ENCODE assay signal across 35 cellular contexts in the genomic region with DNA sequence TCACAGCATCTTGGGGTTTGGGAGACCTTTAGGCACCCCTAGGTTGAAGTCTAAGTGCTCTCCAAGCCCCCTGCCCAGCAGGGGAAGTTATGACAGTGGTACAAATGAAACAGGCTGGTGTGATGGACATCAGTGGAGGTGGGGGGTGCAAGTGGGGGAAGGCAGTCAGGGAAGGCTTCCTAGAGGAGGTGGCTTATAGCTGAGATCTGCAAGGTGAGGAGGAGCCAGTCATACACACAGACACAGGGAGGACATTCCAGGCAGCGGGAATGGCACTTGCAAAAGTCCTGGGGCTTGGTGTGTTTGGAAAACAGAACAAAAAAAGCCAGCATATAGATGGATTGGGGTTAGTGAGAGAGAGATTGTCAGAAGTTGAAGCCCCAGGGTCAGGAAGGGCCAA. TPM values are rescaled to one million over a fixed set of nuclear protein-coding genes. Genes with fewer than 3 reads are reported as not detected.
DNase-seq lines count a peak whose midpoint lies in the region; ATAC-seq, FAIRE-seq and TF ChIP-seq lines count a peak whose summit lies in the region.
"Had no signal": no experiment of that assay in that cellular context is flagged by ENCODE, and none has a peak within 500 bp of the region (broad histone marks: within the 10 kb centered on the region; RNA-seq: fewer than 3 reads in every experiment).

No MANE protein-coding gene starts in this region.

- peak overlapping the region; percentile 27 for H3K27ac Mint-ChIP-seq in activated T-cell treated with anti-CD3 and anti-CD28 coated beads, Interleukin-2, amount 50 U/mL, for 24 hours
- H3K27ac Mint-ChIP-seq: neural progenitor cell had no signal

- H3K36me3 ChIP-seq in MM.1S (replicated peaks; ENCODE audit: insufficient read depth, low read length) (peaks cover 39% of the 10 kb centered on the region), GM12878 (ENCODE audit: control insufficient read depth in 2 of 2, insufficient read depth in 2 of 2, low read length in 1 of 2) (peaks cover 36 to 53% of the 10 kb centered on the region in 2 experiments), neutrophil (peaks cover 90% of the 10 kb centered on the region), pancreas (peaks cover 0 to 13% (median 0%) of the 10 kb centered on the region in 3 donors)
- H3K36me3 ChIP-seq: BE2C, colonic mucosa, neural progenitor cell, right lobe of liver had no signal

- in situ Hi-C loops in GM12878 (cut with MboI) = no loop called here

- peaks cover 3% of the 10 kb centered on the region for H3K4me1 Mint-ChIP-seq in activated T-cell treated with anti-CD3 and anti-CD28 coated beads, Interleukin-2, amount 50 U/mL, for 24 hours (ENCODE audit: low read depth)
- H3K4me1 Mint-ChIP-seq: neural progenitor cell had no signal

- no peak for TF ChIP-seq EP300 in GM12878 (IDR thresholded peaks at IDR 0.05; ENCODE audit: borderline replicate concordance in 1 of 2, control insufficient read depth in 1 of 2, low read depth in 2 of 2, low read length in 2 of 2)

- BruUV-seq in GM12878 (replicated peaks; lab: Mats Ljungman, UMichigan) = no TSS peak

- peaks cover 65% of the 10 kb centered on the region for H3K36me3 Mint-ChIP-seq in activated T-cell treated with anti-CD3 and anti-CD28 coated beads, Interleukin-2, amount 50 U/mL, for 24 hours (ENCODE audit: low read depth)
- H3K36me3 Mint-ChIP-seq: neural progenitor cell had no signal

- FAIRE-seq in GM12878 (lab: Jason Lieb, UNC) = no peak
- no peak for FAIRE-seq in pancreas (lab: Jason Lieb, UNC)

- POLR2A ChIA-PET in GM12878 (lab: Charles Lee) = interaction anchor here (1.0 to 3.1 kb wide), 4 partner anchors 10 to 38 kb away, joined by 3 to 35 read pairs (median 4); a partner anchor contains a TSS

- CTCF ChIA-PET in GM12878 (lab: Yijun Ruan, JAX) = interaction anchor here (1.3 to 1.8 kb wide), 2 partner anchors 37 to 44 kb away, joined by 4 to 6 read pairs; no protein-coding TSS in a partner anchor

- H3K9me3 ChIP-seq in MM.1S (replicated peaks; ENCODE audit: insufficient read depth, low read length) (no peaks in the 10 kb centered on the region), GM12878 (replicated peaks; ENCODE audit: control insufficient read depth, insufficient read depth, low read length) (no peaks in the 10 kb centered on the region; the same call in 2 of the 3 replicates), neutrophil (no peaks in the 10 kb centered on the region), pancreas (no peaks in the 10 kb centered on the region)
- H3K9me3 ChIP-seq: BE2C, colonic mucosa, mucosa of descending colon, right lobe of liver, upper lobe of left lung had no signal

- no peaks in the 10 kb centered on the region for H4K20me1 ChIP-seq in MM.1S (ENCODE audit: insufficient read depth, low read length)
- H4K20me1 ChIP-seq in GM12878 (ENCODE audit: control insufficient read depth, insufficient read depth) = peaks cover 3% of the 10 kb centered on the region; the same call in 1 of the 2 replicates

- intact Hi-C loops in GM12878 (cut with micrococcal nuclease; ENCODE audit: unreplicated experiment) (no loop called here), pancreas (cut with DNase I) (no loop called here)

- RAD21 ChIA-PET in GM12878 (lab: Charles Lee; ENCODE audit: unreplicated experiment) = interaction anchor here (1.1 to 1.7 kb wide), 4 partner anchors 10 to 37 kb away, joined by 3 to 7 read pairs (median 4); a partner anchor contains a TSS

- SMC1A ChIA-PET in GM12878 (lab: Charles Lee; ENCODE audit: uncharacterized antibody, unreplicated experiment) = interaction anchor here (0.5 to 5.6 kb wide), 4 partner anchors 10 to 82 kb away, joined by 3 to 33 read pairs (median 6); a partner anchor contains a TSS

- H3K4me3 ChIP-seq in MM.1S (ENCODE audit: low read length) (peak overlapping the region; percentile 2; the same call in 1 of the 2 replicates), GM12878 (no peak overlapping the region), neutrophil (ENCODE audit: low read depth in 1 of 2, low read length in 1 of 2) (no peak overlapping the region), pancreas (no peak overlapping the region)
- H3K4me3 ChIP-seq: colonic mucosa, lung, mucosa of descending colon, neural progenitor cell, right lobe of liver, upper lobe of left lung had no signal

- no peak overlapping the region for H2AFZ ChIP-seq in MM.1S (ENCODE audit: low read length)
- no peak overlapping the region for H2AFZ ChIP-seq in GM12878 (ENCODE audit: control insufficient read depth, low read depth, low read length)
- H2AFZ ChIP-seq: neural progenitor cell had no signal

- H3K9me3 Mint-ChIP-seq in activated T-cell treated with anti-CD3 and anti-CD28 coated beads, Interleukin-2, amount 50 U/mL, for 24 hours = no peaks in the 10 kb centered on the region
- H3K9me3 Mint-ChIP-seq: neural progenitor cell had no signal

- no peak for TF ChIP-seq RAD21 in GM12878 (IDR thresholded peaks at IDR 0.05; ENCODE audit: insufficient read depth, low read depth, low read length)

- H3K27me3 ChIP-seq in MM.1S (replicated peaks; ENCODE audit: insufficient read depth, low read length) = no peaks in the 10 kb centered on the region
- no peaks in the 10 kb centered on the region for H3K27me3 ChIP-seq in GM12878 (replicated peaks in 1 of 2; ENCODE audit: control insufficient read depth in 2 of 2, insufficient read depth in 2 of 2, low read length in 1 of 2)
- H3K27me3 ChIP-seq in neutrophil = no peaks in the 10 kb centered on the region
- H3K27me3 ChIP-seq in pancreas = no peaks in the 10 kb centered on the region
- H3K27me3 ChIP-seq: BE2C, colonic mucosa, neural progenitor cell, right lobe of liver, upper lobe of left lung had no signal

- H3K4me2 ChIP-seq in MM.1S (ENCODE audit: low read depth, low read length) = peak overlapping the region; percentile 38
- H3K4me2 ChIP-seq in GM12878 (ENCODE audit: control insufficient read depth, insufficient read depth) = peak overlapping the region; percentile 58
- H3K4me2 ChIP-seq: KMS-11, neural progenitor cell had no signal

- peaks cover 49% of the 10 kb centered on the region for H3K79me2 ChIP-seq in MM.1S (ENCODE audit: low read length)
- H3K79me2 ChIP-seq in GM12878 (ENCODE audit: control insufficient read depth, insufficient read depth, low read length) = peaks cover 16% of the 10 kb centered on the region

- H3F3A ChIP-seq in MM.1S (ENCODE audit: insufficient read depth, low read length) = peaks cover 87% of the 10 kb centered on the region

- H3K4me3 Mint-ChIP-seq in activated T-cell treated with anti-CD3 and anti-CD28 coated beads, Interleukin-2, amount 50 U/mL, for 24 hours = no peak overlapping the region
- H3K4me3 Mint-ChIP-seq: neural progenitor cell had no signal

- TF ChIP-seq POLR2A in GM12878 (IDR thresholded peaks at IDR 0.05; ENCODE audit: low read depth, low read length) = peak; percentile 40

- H3K27ac ChIP-seq in MM.1S (ENCODE audit: low read length) = peak overlapping the region; percentile 99
- peak overlapping the region; percentile 68 for H3K27ac ChIP-seq in GM12878 (ENCODE audit: control insufficient read depth, insufficient read depth)
- peak overlapping the region; percentile 61 for H3K27ac ChIP-seq in neutrophil
- H3K27ac ChIP-seq in pancreas = no peak overlapping the region
- H3K27ac ChIP-seq: colonic mucosa, KMS-11, neural progenitor cell, right lobe of liver, upper lobe of left lung had no signal

- TF ChIP-seq CTCF in MM.1S (IDR thresholded peaks at IDR 0.05; ENCODE audit: low read length) (no peak), GM12878 (IDR thresholded peaks at IDR 0.05 in 2 of 3, conservative IDR thresholded peaks at IDR 0.05 in 1 of 3; ENCODE audit: control insufficient read depth in 2 of 3, extremely low read depth in 1 of 3, insufficient read depth in 1 of 3, low read depth in 3 of 3, low read length in 3 of 3) (no peak), neutrophil (IDR thresholded peaks at IDR 0.05) (no peak), pancreas (IDR thresholded peaks at IDR 0.05) (no peak)

- DNase-seq in activated T-cell treated with anti-CD3 and anti-CD28 coated beads, Interleukin-2, amount 50 U/mL, for 24 hours = no peak
- no peak for DNase-seq in activated T-cell treated with anti-CD3 and anti-CD28 coated beads for 4 hours
- no peak for DNase-seq in MM.1S
- no peak for DNase-seq in GM12878 (ENCODE audit: low read depth, low spot score)
- DNase-seq in NCI-H2196 treated with DMSO at 0.1 percent for 48 hours (lab: John Stamatoyannopoulos, UW; ENCODE audit: unreplicated experiment) = no peak
- no peak for DNase-seq in pancreas
- DNase-seq in NAMALWA (ENCODE audit: low spot score) = no peak
- DNase-seq: activated CD4-positive, alpha-beta T cell treated with anti-CD3 and anti-CD28 coated beads, Interleukin-2, amount 50 U/mL, for 48 hours; activated CD4-positive, CD25-positive, alpha-beta regulatory T cell; activated naive CD4-positive, alpha-beta T cell treated with Interleukin-2 at 50 U/mL for 16 hours; activated T-cell treated with anti-CD3 and anti-CD28 coated beads, Interleukin-2, amount 50 U/mL, for 1 hour; aorta; BE2C; colonic mucosa; DMS53; effector CD8-positive, alpha-beta T cell; erythroblast; GDM1; kidney glomerular epithelial cell; NCI-H146; NCI-H2107; PC-3; right lobe of liver; stimulated activated CD4-positive, alpha-beta T cell treated with anti-CD3 and anti-CD28 coated beads, Interleukin-2, amount 100 ng/mL, for 48 hours; upper lobe of left lung had no signal

- no peaks in the 10 kb centered on the region for H3K9me2 ChIP-seq in MM.1S (replicated peaks; ENCODE audit: insufficient read depth, low read length)

- H3K4me1 ChIP-seq in MM.1S (ENCODE audit: low read length) (peaks cover 52% of the 10 kb centered on the region), GM12878 (ENCODE audit: control insufficient read depth, insufficient read depth, low read length) (peaks cover 40% of the 10 kb centered on the region), neutrophil (ENCODE audit: control insufficient read depth in 1 of 2, insufficient read depth in 1 of 2, low read depth in 1 of 2, low read length in 1 of 2) (peaks cover 35 to 42% of the 10 kb centered on the region in 2 experiments), pancreas (no peaks in the 10 kb centered on the region)
- H3K4me1 ChIP-seq: BE2C, colonic mucosa, neural progenitor cell, right lobe of liver, upper lobe of left lung had no signal

- peak overlapping the region; percentile 64 for H3K9ac ChIP-seq in MM.1S (ENCODE audit: low read length)
- H3K9ac ChIP-seq in GM12878 (ENCODE audit: control insufficient read depth, insufficient read depth, low read length) = no peak overlapping the region
- H3K9ac ChIP-seq: KMS-11, neural progenitor cell had no signal

- WGBS in GM12878 (ENCODE audit: insufficient coverage, insufficient replicate concordance, low lambda C conversion rate, missing lambda C conversion rate) = 100% methylated on average over 1 of the region's 1 CpG
- WGBS in pancreas, 2 donors = 95 to 98% methylated on average over 1 of the region's 1 CpG

- H3K27me3 Mint-ChIP-seq in activated T-cell treated with anti-CD3 and anti-CD28 coated beads, Interleukin-2, amount 50 U/mL, for 24 hours = no peaks in the 10 kb centered on the region

- ATAC-seq in GM12878 (no peak), pancreas (no peak)
- ATAC-seq: HCT116, PC-3, right lobe of liver had no signal

RNA-seq across cellular contexts. Expression of a gene that starts 11.6 kb away (rescaled TPM):
- total RNA-seq in GM12878 (2013; cell fraction: nucleolus; rRNA removed) = 70.0 and 81.1 TPM in 2 replicates
- total RNA-seq in GM12878 (2014; rRNA removed) (118 and 121 TPM in 2 replicates), GM12878 (2014; rRNA removed; fragmentation: Illumina TruSeq; extraction: Trizol) (88.4 and 92.6 TPM in 2 replicates), GM12878 (2021) (81.7 and 87.8 TPM in 2 replicates), pancreas (1 to 10 TPM; 2.2 to 5.9 (median 3.6) TPM)
- polyA plus RNA-seq in GM12878 (2011; ENCODE audit: low read depth) = 60.0 TPM
- polyA plus RNA-seq in GM12878 (2011; rRNA removed) (63.2 and 88.2 TPM in 2 replicates), GM12878 (2014; fragmentation: Illumina TruSeq; extraction: Trizol) (64.8 and 105 TPM in 2 replicates), GM12878 (2014; fragmentation: Nextera tagmentation; extraction: Ambion mirVana) (10 to 100 TPM; 22.0 to 27.2 TPM), GM12878 (2014; rRNA removed) (141 and 145 TPM in 2 replicates), GM12878 (2016; fragmentation: Nextera tagmentation; extraction: Ambion mirVana) (10 to 100 TPM; 82.0 to 90.3 TPM), pancreas (10 to 100 TPM; 12.5 to 13.2 TPM)
- polyA plus RNA-seq in GM12878 (2011; cell fraction: cytosol; rRNA removed) = 126 and 139 TPM in 2 replicates
- 119 and 132 TPM in 2 replicates for polyA plus RNA-seq in GM12878 (2011; cell fraction: nucleus; rRNA removed)
- 84.2 and 96.9 TPM in 2 replicates for polyA plus RNA-seq in GM12878 (2012)
- polyA minus RNA-seq in GM12878 (2011; rRNA and poly(A)+ RNA removed) = 31.7 and 67.1 TPM in 2 replicates
- polyA minus RNA-seq in GM12878 (2011; cell fraction: cytosol; rRNA and poly(A)+ RNA removed) = 19.8 and 25.6 TPM in 2 replicates
- polyA minus RNA-seq in GM12878 (2011; cell fraction: nucleus; rRNA and poly(A)+ RNA removed) = 19.5 and 39.2 TPM in 2 replicates
- total RNA-seq: A673, fibroblast of villous mesenchyme, NCI-H460 had no signal

RNA-seq across cellular contexts. Expression of a gene that starts 18.2 kb away (rescaled TPM):
- not detected in 2 replicates for total RNA-seq in GM12878 (2013; cell fraction: nucleolus; rRNA removed)
- total RNA-seq in GM12878 (2014; rRNA removed) = not detected in 2 replicates
- not detected in 2 replicates for total RNA-seq in GM12878 (2014; rRNA removed; fragmentation: Illumina TruSeq; extraction: Trizol)
- not detected in 2 replicates for total RNA-seq in GM12878 (2021)
- polyA plus RNA-seq in GM12878 (2011; ENCODE audit: low read depth) = not detected
- not detected in 2 replicates for polyA plus RNA-seq in GM12878 (2011; rRNA removed)
- 0.18 TPM in 1 of 2 replicates, not detected in the other for polyA plus RNA-seq in GM12878 (2011; cell fraction: cytosol; rRNA removed)
- 0.19 TPM in 1 of 2 replicates, not detected in the other for polyA plus RNA-seq in GM12878 (2011; cell fraction: nucleus; rRNA removed)
- not detected in 2 replicates for polyA plus RNA-seq in GM12878 (2012)
- not detected in 2 replicates for polyA plus RNA-seq in GM12878 (2014; fragmentation: Illumina TruSeq; extraction: Trizol)
- under 1 TPM in 1 of 2 experiments, not detected in 1; 0.35 TPM for polyA plus RNA-seq in GM12878 (2014; fragmentation: Nextera tagmentation; extraction: Ambion mirVana)
- polyA plus RNA-seq in GM12878 (2014; rRNA removed) = not detected in 2 replicates
- polyA plus RNA-seq in GM12878 (2016; fragmentation: Nextera tagmentation; extraction: Ambion mirVana) = not detected
- polyA minus RNA-seq in GM12878 (2011; rRNA and poly(A)+ RNA removed) = not detected in 2 replicates
- polyA minus RNA-seq in GM12878 (2011; cell fraction: cytosol; rRNA and poly(A)+ RNA removed) = not detected in 2 replicates
- polyA minus RNA-seq in GM12878 (2011; cell fraction: nucleus; rRNA and poly(A)+ RNA removed) = not detected in 2 replicates
- total RNA-seq in pancreas = not detected
- not detected for polyA plus RNA-seq in pancreas
- total RNA-seq: A673, aorta, colonic mucosa, fibroblast of villous mesenchyme, lung, mucosa of descending colon, NCI-H460, posterior vena cava, right lobe of liver, upper lobe of left lung had no signal

RNA-seq across cellular contexts. Expression of a gene that starts 30.1 kb away (rescaled TPM):
- total RNA-seq in GM12878 (2013; cell fraction: nucleolus; rRNA removed) = 18.0 and 19.0 TPM in 2 replicates
- total RNA-seq in GM12878 (2014; rRNA removed) (66.3 and 66.8 TPM in 2 replicates), GM12878 (2014; rRNA removed; fragmentation: Illumina TruSeq; extraction: Trizol) (63.7 and 71.4 TPM in 2 replicates), GM12878 (2021) (43.2 and 46.1 TPM in 2 replicates), pancreas (10 to 100 TPM; 14.8 to 29.1 (median 20.7) TPM)
- 40.7 TPM for polyA plus RNA-seq in GM12878 (2011; ENCODE audit: low read depth)
- polyA plus RNA-seq in GM12878 (2011; rRNA removed) (104 TPM in 2 replicates), GM12878 (2014; fragmentation: Illumina TruSeq; extraction: Trizol) (52.0 and 72.3 TPM in 2 replicates), GM12878 (2014; fragmentation: Nextera tagmentation; extraction: Ambion mirVana) (10 to 100 TPM; 33.3 to 43.0 TPM), GM12878 (2014; rRNA removed) (74.4 and 75.3 TPM in 2 replicates), GM12878 (2016; fragmentation: Nextera tagmentation; extraction: Ambion mirVana) (100 to 1,000 TPM in 1 of 2 experiments, 10 to 100 TPM in 1; 97.2 to 116 TPM), pancreas (10 to 100 TPM; 33.1 to 48.6 TPM)
- polyA plus RNA-seq in GM12878 (2011; cell fraction: cytosol; rRNA removed) = 95.9 and 106 TPM in 2 replicates
- polyA plus RNA-seq in GM12878 (2011; cell fraction: nucleus; rRNA removed) = 66.1 and 66.2 TPM in 2 replicates
- polyA plus RNA-seq in GM12878 (2012) = 42.9 and 44.6 TPM in 2 replicates
- polyA minus RNA-seq in GM12878 (2011; rRNA and poly(A)+ RNA removed) = 38.4 and 40.3 TPM in 2 replicates
- polyA minus RNA-seq in GM12878 (2011; cell fraction: cytosol; rRNA and poly(A)+ RNA removed) = 15.2 and 15.9 TPM in 2 replicates
- 7.7 and 12.0 TPM in 2 replicates for polyA minus RNA-seq in GM12878 (2011; cell fraction: nucleus; rRNA and poly(A)+ RNA removed)

RNA-seq across cellular contexts. Expression of a gene that starts 42.6 kb away (rescaled TPM):
- 32.4 and 32.5 TPM in 2 replicates for total RNA-seq in GM12878 (2013; cell fraction: nucleolus; rRNA removed)
- 60.9 and 74.8 TPM in 2 replicates for total RNA-seq in GM12878 (2014; rRNA removed)
- total RNA-seq in GM12878 (2014; rRNA removed; fragmentation: Illumina TruSeq; extraction: Trizol) = 26.7 and 28.8 TPM in 2 replicates
- 74.7 and 76.5 TPM in 2 replicates for total RNA-seq in GM12878 (2021)
- polyA plus RNA-seq in GM12878 (2011; ENCODE audit: low read depth) = 18.0 TPM
- polyA plus RNA-seq in GM12878 (2011; rRNA removed) = 25.4 and 37.8 TPM in 2 replicates
- polyA plus RNA-seq in GM12878 (2011; cell fraction: cytosol; rRNA removed) = 53.3 and 59.2 TPM in 2 replicates
- 80.0 and 94.6 TPM in 2 replicates for polyA plus RNA-seq in GM12878 (2011; cell fraction: nucleus; rRNA removed)
- 51.9 and 71.8 TPM in 2 replicates for polyA plus RNA-seq in GM12878 (2012)
- polyA plus RNA-seq in GM12878 (2014; fragmentation: Illumina TruSeq; extraction: Trizol) = 33.8 and 36.8 TPM in 2 replicates
- 1 to 10 TPM; 1.0 to 5.6 TPM for polyA plus RNA-seq in GM12878 (2014; fragmentation: Nextera tagmentation; extraction: Ambion mirVana)
- polyA plus RNA-seq in GM12878 (2014; rRNA removed) = 51.6 and 64.7 TPM in 2 replicates
- polyA plus RNA-seq in GM12878 (2016; fragmentation: Nextera tagmentation; extraction: Ambion mirVana) = 100 to 1,000 TPM; 108 to 116 TPM
- 37.5 and 44.4 TPM in 2 replicates for polyA minus RNA-seq in GM12878 (2011; rRNA and poly(A)+ RNA removed)
- 26.2 and 33.3 TPM in 2 replicates for polyA minus RNA-seq in GM12878 (2011; cell fraction: cytosol; rRNA and poly(A)+ RNA removed)
- 24.3 and 42.8 TPM in 2 replicates for polyA minus RNA-seq in GM12878 (2011; cell fraction: nucleus; rRNA and poly(A)+ RNA removed)
- total RNA-seq in pancreas = 10 to 100 TPM; 12.4 to 25.7 (median 17.4) TPM
- polyA plus RNA-seq in pancreas = 10 to 100 TPM; 20.2 to 24.7 TPM

RNA-seq across cellular contexts. Expression of a gene that starts 43.4 kb away (rescaled TPM):
- 85.8 and 91.6 TPM in 2 replicates for total RNA-seq in GM12878 (2013; cell fraction: nucleolus; rRNA removed)
- 94.2 and 104 TPM in 2 replicates for total RNA-seq in GM12878 (2014; rRNA removed)
- 233 and 239 TPM in 2 replicates for total RNA-seq in GM12878 (2014; rRNA removed; fragmentation: Illumina TruSeq; extraction: Trizol)
- 162 and 181 TPM in 2 replicates for total RNA-seq in GM12878 (2021)
- 29.0 TPM for polyA plus RNA-seq in GM12878 (2011; ENCODE audit: low read depth)
- polyA plus RNA-seq in GM12878 (2011; rRNA removed) = 177 and 189 TPM in 2 replicates
- 137 and 184 TPM in 2 replicates for polyA plus RNA-seq in GM12878 (2011; cell fraction: cytosol; rRNA removed)
- 94.2 and 96.1 TPM in 2 replicates for polyA plus RNA-seq in GM12878 (2011; cell fraction: nucleus; rRNA removed)
- 75.4 and 124 TPM in 2 replicates for polyA plus RNA-seq in GM12878 (2012)
- polyA plus RNA-seq in GM12878 (2014; fragmentation: Illumina TruSeq; extraction: Trizol) = 138 and 168 TPM in 2 replicates
- 10 to 100 TPM; 23.9 to 39.1 TPM for polyA plus RNA-seq in GM12878 (2014; fragmentation: Nextera tagmentation; extraction: Ambion mirVana)
- 204 and 226 TPM in 2 replicates for polyA plus RNA-seq in GM12878 (2014; rRNA removed)
- polyA plus RNA-seq in GM12878 (2016; fragmentation: Nextera tagmentation; extraction: Ambion mirVana) = 100 to 1,000 TPM; 308 to 314 TPM
- polyA minus RNA-seq in GM12878 (2011; rRNA and poly(A)+ RNA removed) = 303 and 377 TPM in 2 replicates
- polyA minus RNA-seq in GM12878 (2011; cell fraction: cytosol; rRNA and poly(A)+ RNA removed) = 89.7 and 135 TPM in 2 replicates
- polyA minus RNA-seq in GM12878 (2011; cell fraction: nucleus; rRNA and poly(A)+ RNA removed) = 71.4 and 108 TPM in 2 replicates
- 10 to 100 TPM; 18.6 to 40.8 (median 27.8) TPM for total RNA-seq in pancreas
- polyA plus RNA-seq in pancreas = 10 to 100 TPM; 12.0 to 18.0 TPM

Comparison
In these comparisons a context has a peak if more than half of its experiments do, and no peak if none do; other contexts are left out.
1. H3K27ac ChIP-seq: peak in MM.1S (single experiment), GM12878 (single experiment) and neutrophil (single experiment); none in pancreas (0 of 4).
2. RNA of a gene that starts 11.6 kb away (total RNA-seq): 70.0 to 121 TPM in GM12878; 2.2 to 5.9 TPM in pancreas; every median in the first group is over 10 times any median in the second.